20 cellular contexts compared by ENCODE assay signal in the genomic region with DNA sequence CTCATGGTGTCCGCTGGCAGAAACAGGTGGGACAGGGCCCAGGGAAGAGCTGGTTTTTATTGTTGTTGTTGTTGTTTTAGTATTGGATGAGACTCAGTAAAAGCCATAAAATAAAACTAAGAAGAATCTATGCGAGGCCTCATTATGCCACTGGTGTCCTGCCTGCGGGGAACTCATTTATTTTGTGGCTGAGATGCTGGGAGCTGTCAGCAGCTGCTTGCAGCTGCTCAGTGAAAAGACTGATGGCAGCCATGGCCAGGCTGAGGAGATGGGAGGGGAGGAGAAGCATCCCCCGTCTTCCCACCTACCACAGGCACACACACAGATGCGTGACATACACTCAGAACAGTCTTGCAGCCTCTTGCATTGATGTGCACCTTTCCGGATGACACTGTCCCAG. TPM values are rescaled to one million over a fixed set of nuclear protein-coding genes. Genes with fewer than 3 reads are reported as not detected.
DNase-seq lines count a peak whose midpoint lies in the region; ATAC-seq, FAIRE-seq and TF ChIP-seq lines count a peak whose summit lies in the region.
"Had no signal": no experiment of that assay in that cellular context is flagged by ENCODE, and none has a peak within 500 bp of the region (broad histone marks: within the 10 kb centered on the region; RNA-seq: fewer than 3 reads in every experiment).

No MANE protein-coding gene starts in this region.

- no peak overlapping the region for H3K4ac ChIP-seq in trophoblast cell (ENCODE audit: low read depth, low read length)

- no peak overlapping the region for H3K23ac ChIP-seq in trophoblast cell (ENCODE audit: low read length)

- H3K4me1 Mint-ChIP-seq in astrocyte (ENCODE audit: low read depth, unreplicated experiment) = peaks cover 26% of the 10 kb centered on the region
- H3K4me1 Mint-ChIP-seq in activated naive CD4-positive, alpha-beta T cell treated with anti-CD3 and anti-CD28 coated beads for 36 hours (ENCODE audit: low read depth) = no peaks in the 10 kb centered on the region
- H3K4me1 Mint-ChIP-seq: activated CD4-positive, alpha-beta T cell treated with anti-CD3 and anti-CD28 coated beads, Interleukin-2, amount 10 ng/mL, durations not matched to agents 7 days and 5 days; activated naive CD4-positive, alpha-beta T cell treated with anti-CD3 and anti-CD28 coated beads, Interleukin-2, amount 10 ng/mL, durations not matched to agents 7 days and 5 days; natural killer cell had no signal

- H3K9ac ChIP-seq in astrocyte (ENCODE audit: low read length) (no peak overlapping the region), trophoblast cell (ENCODE audit: low read length) (no peak overlapping the region)

- H3K27ac ChIP-seq in astrocyte (ENCODE audit: low read depth, low read length) (no peak overlapping the region), hepatocyte (peak overlapping the region; percentile 35), trophoblast cell (ENCODE audit: low read depth, low read length) (peak overlapping the region; percentile 40), uterus (peak overlapping the region; percentile 67 to 72)
- H3K27ac ChIP-seq: left lung had no signal

- no peaks in the 10 kb centered on the region for H3K27me3 ChIP-seq in astrocyte (ENCODE audit: insufficient read depth, low read length)
- peaks cover 7% of the 10 kb centered on the region for H3K27me3 ChIP-seq in hepatocyte
- H3K27me3 ChIP-seq in trophoblast cell (ENCODE audit: insufficient read depth, low read length) = no peaks in the 10 kb centered on the region
- no peaks in the 10 kb centered on the region for H3K27me3 ChIP-seq in uterus
- H3K27me3 ChIP-seq: BE2C had no signal

- H3K9me3 ChIP-seq in astrocyte (ENCODE audit: insufficient read depth, low read depth, low read length) = no peaks in the 10 kb centered on the region
- no peaks in the 10 kb centered on the region for H3K9me3 ChIP-seq in hepatocyte (ENCODE audit: low read depth)
- no peaks in the 10 kb centered on the region for H3K9me3 ChIP-seq in trophoblast cell (ENCODE audit: insufficient read depth, low read depth, low read length)
- no peaks in the 10 kb centered on the region for H3K9me3 ChIP-seq in uterus
- H3K9me3 ChIP-seq: BE2C, left lung had no signal

- peaks cover 2% of the 10 kb centered on the region for H3K9me3 Mint-ChIP-seq in astrocyte (ENCODE audit: unreplicated experiment)
- no peaks in the 10 kb centered on the region for H3K9me3 Mint-ChIP-seq in activated naive CD4-positive, alpha-beta T cell treated with anti-CD3 and anti-CD28 coated beads for 36 hours
- H3K9me3 Mint-ChIP-seq: activated CD4-positive, alpha-beta T cell treated with anti-CD3 and anti-CD28 coated beads, Interleukin-2, amount 10 ng/mL, durations not matched to agents 7 days and 5 days; activated naive CD4-positive, alpha-beta T cell treated with anti-CD3 and anti-CD28 coated beads, Interleukin-2, amount 10 ng/mL, durations not matched to agents 7 days and 5 days; natural killer cell had no signal

- intact Hi-C loops in uterus (cut with DNase I; ENCODE audit: low total_unique reads) = no loop called here
- intact Hi-C loops in activated naive CD4-positive, alpha-beta T cell treated with anti-CD3 and anti-CD28 coated beads for 36 hours (cut with micrococcal nuclease) = no loop called here

- DNase-seq in astrocyte (ENCODE audit: low read depth) (no peak), hepatocyte (ENCODE audit: low spot score) (no peak), trophoblast cell (no peak), uterus (peak in 1 of 2 donors; percentile 35), HPDE6-E6E7 (ENCODE audit: extremely low spot score) (no peak)
- no peak for DNase-seq in activated naive CD4-positive, alpha-beta T cell treated with anti-CD3 and anti-CD28 coated beads for 36 hours
- DNase-seq: activated CD4-positive, alpha-beta T cell treated with anti-CD3 and anti-CD28 coated beads, Interleukin-2, amount 10 ng/mL, durations not matched to agents 7 days and 5 days; activated naive CD4-positive, alpha-beta T cell treated with anti-CD3 and anti-CD28 coated beads, Interleukin-2, amount 10 ng/mL, durations not matched to agents 7 days and 5 days; BE2C; cortex of kidney; foreskin melanocyte; left lung; natural killer cell; NCI-H1930; NCI-H524 treated with DMSO at 0.1 percent for 48 hours; stimulated activated CD4-positive, alpha-beta T cell treated with anti-CD3 and anti-CD28 coated beads, Interleukin-1b, Interleukin-23, amount 100 ng/mL, for 48 hours had no signal

- H3K79me2 ChIP-seq in astrocyte (ENCODE audit: insufficient read depth, low read length) = no peaks in the 10 kb centered on the region
- H3K79me2 ChIP-seq in hepatocyte = no peaks in the 10 kb centered on the region
- H3K79me2 ChIP-seq in trophoblast cell (ENCODE audit: control insufficient read depth, insufficient read depth, low read length, poor library complexity) = no peaks in the 10 kb centered on the region

- H3K36me3 ChIP-seq in astrocyte (ENCODE audit: insufficient read depth, low read length) (no peaks in the 10 kb centered on the region), hepatocyte (replicated peaks; ENCODE audit: insufficient read depth, low read depth) (no peaks in the 10 kb centered on the region), trophoblast cell (ENCODE audit: control insufficient read depth in 1 of 2, insufficient read depth in 2 of 2, low read length in 2 of 2) (no peaks in the 10 kb centered on the region), uterus (no peaks in the 10 kb centered on the region)
- H3K36me3 ChIP-seq: BE2C, left lung had no signal

- H3K27me3 Mint-ChIP-seq in astrocyte (ENCODE audit: low read depth, unreplicated experiment) = peaks cover 4% of the 10 kb centered on the region
- H3K27me3 Mint-ChIP-seq in activated naive CD4-positive, alpha-beta T cell treated with anti-CD3 and anti-CD28 coated beads for 36 hours (ENCODE audit: low read depth) = peaks cover 19% of the 10 kb centered on the region

- H3K79me1 ChIP-seq in trophoblast cell (ENCODE audit: low read length) = peaks cover 9% of the 10 kb centered on the region

- H4K91ac ChIP-seq in trophoblast cell (ENCODE audit: low read depth, low read length) = peak overlapping the region; percentile 76

- H4K12ac ChIP-seq in trophoblast cell (ENCODE audit: low read depth, low read length) = no peak overlapping the region

- peak overlapping the region; percentile 3 for H2BK5ac ChIP-seq in trophoblast cell (ENCODE audit: low read depth, low read length, poor library complexity)

- TF ChIP-seq POLR2A in uterus (IDR thresholded peaks at IDR 0.05) = no peak

- no peaks in the 10 kb centered on the region for H3K9me2 ChIP-seq in hepatocyte (replicated peaks; ENCODE audit: insufficient read depth)

- CTCF ChIA-PET in activated naive CD4-positive, alpha-beta T cell treated with anti-CD3 and anti-CD28 coated beads for 36 hours (lab: Charles Lee) = interaction anchor here (0.5 to 1.5 kb wide), 4 partner anchors 43 to 306 kb away, joined by 3 to 6 read pairs (median 3); no protein-coding TSS in a partner anchor

- no peak for FAIRE-seq in astrocyte (lab: Jason Lieb, UNC)
- FAIRE-seq: GM12878 had no signal

- H4K20me1 ChIP-seq in astrocyte (ENCODE audit: insufficient read depth, low read length) (no peaks in the 10 kb centered on the region), hepatocyte (ENCODE audit: insufficient read depth, poor library complexity, severe bottlenecking) (no peaks in the 10 kb centered on the region)

- TF ChIP-seq CTCF in astrocyte (IDR thresholded peaks at IDR 0.05; ENCODE audit: insufficient read depth, low read depth, low read length) (no peak), hepatocyte (IDR thresholded peaks at IDR 0.05; ENCODE audit: poor library complexity) (no peak), uterus (IDR thresholded peaks at IDR 0.05) (no peak)

- H2AFZ ChIP-seq in astrocyte (ENCODE audit: low read depth, low read length) = no peak overlapping the region
- no peak overlapping the region for H2AFZ ChIP-seq in hepatocyte
- no peak overlapping the region for H2AFZ ChIP-seq in trophoblast cell (ENCODE audit: insufficient read depth, low read length, poor library complexity)

- H2BK120ac ChIP-seq in trophoblast cell (ENCODE audit: insufficient read depth, low read length, poor library complexity) = peak overlapping the region; percentile 10

- peak overlapping the region; percentile 84 for H2BK12ac ChIP-seq in trophoblast cell (ENCODE audit: low read length)

- H3K4me2 ChIP-seq in astrocyte (ENCODE audit: low read length) = no peak overlapping the region
- peak overlapping the region; percentile 2 for H3K4me2 ChIP-seq in hepatocyte
- H3K4me2 ChIP-seq in trophoblast cell (ENCODE audit: low read length) = no peak overlapping the region

- H3K27ac Mint-ChIP-seq in astrocyte (ENCODE audit: unreplicated experiment) = peak overlapping the region; percentile 63
- no peak overlapping the region for H3K27ac Mint-ChIP-seq in activated naive CD4-positive, alpha-beta T cell treated with anti-CD3 and anti-CD28 coated beads for 36 hours
- H3K27ac Mint-ChIP-seq: activated CD4-positive, alpha-beta T cell treated with anti-CD3 and anti-CD28 coated beads, Interleukin-2, amount 10 ng/mL, durations not matched to agents 7 days and 5 days; activated naive CD4-positive, alpha-beta T cell treated with anti-CD3 and anti-CD28 coated beads, Interleukin-2, amount 10 ng/mL, durations not matched to agents 7 days and 5 days; natural killer cell had no signal

- 53% methylated on average over 6 of the region's 6 CpGs for WGBS in hepatocyte (ENCODE audit: low lambda C conversion rate, missing lambda C conversion rate)
- WGBS in trophoblast cell (ENCODE audit: extremely low coverage, insufficient coverage, insufficient read length) = no CpG with 5 or more reads among the region's 6 CpGs

- H3K4me1 ChIP-seq in astrocyte (ENCODE audit: insufficient read depth, low read length) (peaks cover 10% of the 10 kb centered on the region), hepatocyte (ENCODE audit: insufficient read depth) (peaks cover 25% of the 10 kb centered on the region), trophoblast cell (ENCODE audit: control insufficient read depth in 1 of 2, insufficient read depth in 2 of 2, low read length in 2 of 2) (peaks cover 21 to 22% of the 10 kb centered on the region in 2 experiments), uterus (peaks cover 8 to 17% of the 10 kb centered on the region in 2 donors)
- H3K4me1 ChIP-seq: left lung had no signal

- H3K36me3 Mint-ChIP-seq in astrocyte (ENCODE audit: low read depth, unreplicated experiment) = no peaks in the 10 kb centered on the region
- no peaks in the 10 kb centered on the region for H3K36me3 Mint-ChIP-seq in activated naive CD4-positive, alpha-beta T cell treated with anti-CD3 and anti-CD28 coated beads for 36 hours (ENCODE audit: low read depth)
- H3K36me3 Mint-ChIP-seq: activated naive CD4-positive, alpha-beta T cell treated with anti-CD3 and anti-CD28 coated beads, Interleukin-2, amount 10 ng/mL, durations not matched to agents 7 days and 5 days; natural killer cell had no signal

- H3K18ac ChIP-seq in trophoblast cell (ENCODE audit: low read length) = peak overlapping the region; percentile 55

- no peak overlapping the region for H3K4me3 ChIP-seq in astrocyte (ENCODE audit: insufficient read depth, low read depth, low read length)
- H3K4me3 ChIP-seq in hepatocyte = no peak overlapping the region
- no peak overlapping the region for H3K4me3 ChIP-seq in trophoblast cell (ENCODE audit: low read depth, low read length)
- no peak overlapping the region for H3K4me3 ChIP-seq in uterus
- H3K4me3 ChIP-seq: GM12878, left lung had no signal

- peak overlapping the region; percentile 40 for H4K8ac ChIP-seq in trophoblast cell (ENCODE audit: low read depth, low read length)

- H2AK5ac ChIP-seq in trophoblast cell (ENCODE audit: low read length) = peak overlapping the region; percentile 9

- peak overlapping the region; percentile 30 for H3K4me3 Mint-ChIP-seq in astrocyte (ENCODE audit: unreplicated experiment)
- H3K4me3 Mint-ChIP-seq in activated naive CD4-positive, alpha-beta T cell treated with anti-CD3 and anti-CD28 coated beads for 36 hours = no peak overlapping the region
- H3K4me3 Mint-ChIP-seq: activated CD4-positive, alpha-beta T cell treated with anti-CD3 and anti-CD28 coated beads, Interleukin-2, amount 10 ng/mL, durations not matched to agents 7 days and 5 days; activated naive CD4-positive, alpha-beta T cell treated with anti-CD3 and anti-CD28 coated beads, Interleukin-2, amount 10 ng/mL, durations not matched to agents 7 days and 5 days; natural killer cell had no signal

- peak overlapping the region; percentile 19 for H3K14ac ChIP-seq in trophoblast cell (ENCODE audit: low read length)

- ATAC-seq in HG03442 (IDR thresholded peaks at IDR 0.05; ENCODE audit: unreplicated experiment) = no peak
- ATAC-seq: GM12878 had no signal

RNA-seq across cellular contexts. Expression of gene CLMP, which starts 7.7 kb away (rescaled TPM):
- total RNA-seq in astrocyte (16.0 and 26.5 TPM in 2 replicates), hepatocyte (59.4 and 75.1 TPM in 2 replicates), uterus (100 to 1,000 TPM in 2 of 4 donors, 10 to 100 TPM in 2; 51.6 to 143 (median 95.7) TPM)
- 23.3 and 27.1 TPM in 2 replicates for polyA plus RNA-seq in hepatocyte
- 52.0 and 56.1 TPM in 2 replicates for polyA plus RNA-seq in trophoblast cell (2013)
- under 1 TPM; 0.14 to 0.15 TPM for total RNA-seq in activated naive CD4-positive, alpha-beta T cell treated with anti-CD3 and anti-CD28 coated beads for 36 hours
- total RNA-seq: OCI-LY7, SK-MEL-5 had no signal

Comparison
In these comparisons a context has a peak if more than half of its experiments do, and no peak if none do; other contexts are left out.
1. RNA of gene CLMP, which starts 7.7 kb away (total RNA-seq): 51.6 to 143 TPM in uterus, 59.4 to 75.1 TPM in hepatocyte and 16.0 to 26.5 TPM in astrocyte; 0.14 to 0.15 TPM in activated naive CD4-positive, alpha-beta T cell treated with anti-CD3 and anti-CD28 coated beads for 36 hours; every median in the first group is over 10 times any median in the second.